Comparison of ENCODE assay signal across 34 cellular contexts in genomic region chr11:64817476-64817875, GRCh38. TPM values are rescaled to one million over a fixed set of nuclear protein-coding genes. Genes with fewer than 3 reads are reported as not detected.
"Had no signal": no experiment of that assay in that cellular context is flagged by ENCODE, and none has a peak within 500 bp of the region (broad histone marks: within the 10 kb centered on the region; RNA-seq: fewer than 3 reads in every experiment).

No MANE protein-coding gene starts in this region.

- H3K36me3 Mint-ChIP-seq: activated naive CD4-positive, alpha-beta T cell treated with anti-CD3 and anti-CD28 coated beads, Interleukin-2, amount 50 U/mL, for 24 hours; brain; T-cell had no signal

- H3K4me1 Mint-ChIP-seq: activated CD4-positive, alpha-beta memory T cell treated with anti-CD3 and anti-CD28 coated beads, Interleukin-2, amount 10 ng/mL, durations not matched to agents 7 days and 5 days; activated naive CD4-positive, alpha-beta T cell treated with anti-CD3 and anti-CD28 coated beads, Interleukin-2, amount 50 U/mL, for 24 hours; brain; central memory CD8-positive, alpha-beta T cell; T-cell had no signal

- H3K9me3 ChIP-seq: Peyer's patch had no signal

- ATAC-seq: activated T-cell treated with anti-CD3 and anti-CD28 coated beads, Interleukin-2, amount 50 U/mL, for 4 hours; PC-3; SK-N-SH treated with all-trans-retinoic acid at 6 μM for 48 hours; T-cell had no signal

- H3K4me3 Mint-ChIP-seq: activated B cell treated with CpG ODN at 0.5 μM for 24 hours; activated CD4-positive, alpha-beta memory T cell treated with anti-CD3 and anti-CD28 coated beads, Interleukin-2, amount 10 ng/mL, durations not matched to agents 7 days and 5 days; activated naive CD4-positive, alpha-beta T cell treated with anti-CD3 and anti-CD28 coated beads, Interleukin-2, amount 50 U/mL, for 24 hours; activated T-cell treated with anti-CD3 and anti-CD28 coated beads, Interleukin-2, amount 50 U/mL, for 4 hours; activated T-helper 1 cell treated with anti-CD3 and anti-CD28 coated beads, Interleukin-12 subunit alpha, Interleukin-12 subunit beta, Interleukin-2, Interleukin-4 antibody, amounts not matched to agents 30 ng/mL and 10 ng/mL and 1 ng/mL, durations not matched to agents 14 hours and 24 hours and 36 hours; brain; central memory CD8-positive, alpha-beta T cell; T-cell had no signal

- H3K4me3 ChIP-seq: Peyer's patch had no signal

- H3K27ac Mint-ChIP-seq: activated B cell treated with CpG ODN at 0.5 μM for 24 hours; activated CD4-positive, alpha-beta memory T cell treated with anti-CD3 and anti-CD28 coated beads, Interleukin-2, amount 10 ng/mL, durations not matched to agents 7 days and 5 days; activated naive CD4-positive, alpha-beta T cell treated with anti-CD3 and anti-CD28 coated beads, Interleukin-2, amount 50 U/mL, for 24 hours; activated T-helper 1 cell treated with anti-CD3 and anti-CD28 coated beads, Interleukin-12 subunit alpha, Interleukin-12 subunit beta, Interleukin-2, Interleukin-4 antibody, amounts not matched to agents 30 ng/mL and 10 ng/mL and 1 ng/mL, durations not matched to agents 14 hours and 24 hours and 36 hours; T-cell had no signal

- H3K27me3 ChIP-seq: Peyer's patch had no signal

- H3K9ac ChIP-seq: KMS-11 had no signal

- H3K27ac ChIP-seq: KMS-11, Peyer's patch, VCaP had no signal

- H3K9me3 Mint-ChIP-seq: activated B cell treated with CpG ODN at 0.5 μM for 24 hours; activated CD4-positive, alpha-beta memory T cell treated with anti-CD3 and anti-CD28 coated beads, Interleukin-2, amount 10 ng/mL, durations not matched to agents 7 days and 5 days; activated naive CD4-positive, alpha-beta T cell treated with anti-CD3 and anti-CD28 coated beads, Interleukin-2, amount 50 U/mL, for 24 hours; activated T-cell treated with anti-CD3 and anti-CD28 coated beads, Interleukin-2, amount 50 U/mL, for 4 hours; activated T-helper 1 cell treated with anti-CD3 and anti-CD28 coated beads, Interleukin-12 subunit alpha, Interleukin-12 subunit beta, Interleukin-2, Interleukin-4 antibody, amounts not matched to agents 30 ng/mL and 10 ng/mL and 1 ng/mL, durations not matched to agents 14 hours and 24 hours and 36 hours; brain; central memory CD8-positive, alpha-beta T cell; T-cell had no signal

- H3K27me3 Mint-ChIP-seq: activated B cell treated with CpG ODN at 0.5 μM for 24 hours; activated naive CD4-positive, alpha-beta T cell treated with anti-CD3 and anti-CD28 coated beads, Interleukin-2, amount 50 U/mL, for 24 hours; central memory CD8-positive, alpha-beta T cell; T-cell had no signal

- DNase-seq: activated B cell treated with CpG ODN at 0.5 μM for 24 hours; activated CD4-positive, alpha-beta memory T cell treated with anti-CD3 and anti-CD28 coated beads, Interleukin-2, amount 10 ng/mL, durations not matched to agents 7 days and 5 days; activated CD4-positive, alpha-beta T cell treated with anti-CD3 and anti-CD28 coated beads for 48 hours; activated CD4-positive, CD25-positive, alpha-beta regulatory T cell treated with anti-CD3 and anti-CD28 coated beads, Interleukin-2, amount 50 U/mL, for 72 hours; activated effector memory CD4-positive, alpha-beta T cell treated with Interleukin-2 at 50 U/mL for 16 hours; activated T-cell treated with anti-CD3 and anti-CD28 coated beads for 4 hours; activated T-cell treated with anti-CD3 and anti-CD28 coated beads, Interleukin-2, amount 50 U/mL, for 4 hours; anterior cingulate cortex; NCI-H1092 treated with DMSO at 0.1 percent for 48 hours; NCI-H1417; NCI-H146; NCI-H187; NCI-H2029 treated with DMSO at 0.1 percent for 48 hours; NCI-H2107; NCI-H2171; NCI-H510A; NCI-H526; NCI-H748 treated with DMSO at 0.1 percent for 48 hours; NK-92 treated with Interleukin-12 subunit alpha and Interleukin-12 subunit beta, amount 100 ng/mL, for 24 hours; PC-3; Peyer's patch; RPMI8226; SIG-M5; T-cell; T-helper 2 cell; T-helper 9 cell had no signal

- H3K4me2 ChIP-seq: KMS-11 had no signal

- H3K4me1 ChIP-seq: Peyer's patch had no signal

- H3K36me3 ChIP-seq: Peyer's patch had no signal

RNA-seq across cellular contexts. Expression of gene PYGM, which starts 57.7 kb away (rescaled TPM):
- total RNA-seq: LHCN-M2 had no signal
